In the genomic region with DNA sequence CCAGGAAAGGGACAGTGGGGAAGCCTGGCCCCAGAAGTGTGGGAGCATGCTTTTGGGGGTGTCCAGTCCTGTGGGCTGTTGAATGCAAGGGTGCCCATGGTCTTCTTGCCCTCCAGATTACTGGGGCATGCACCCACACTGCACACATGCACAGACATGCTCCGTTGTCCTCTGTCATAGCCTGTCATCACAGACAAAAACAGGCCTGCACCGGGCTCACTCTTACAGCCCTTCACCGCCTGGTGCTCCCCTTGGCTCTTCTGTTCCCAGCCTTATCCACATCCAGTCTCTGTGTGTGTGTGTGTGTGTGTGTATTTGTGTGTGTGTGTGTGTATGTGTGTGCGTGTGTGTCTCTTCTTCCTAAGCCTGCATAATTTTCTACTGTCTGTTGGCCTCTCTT, we compare ENCODE assay signal across 14 cellular contexts. TPM values are rescaled to one million over a fixed set of nuclear protein-coding genes. Genes with fewer than 3 reads are reported as not detected.
A peak's percentile ranks its signal among the peaks of the same experiment; 100 is the strongest.
DNase-seq lines count a peak whose midpoint lies in the region; ATAC-seq, FAIRE-seq and TF ChIP-seq lines count a peak whose summit lies in the region.
"Had no signal": no experiment of that assay in that cellular context is flagged by ENCODE, and none has a peak within 500 bp of the region (broad histone marks: within the 10 kb centered on the region; RNA-seq: fewer than 3 reads in every experiment).

No MANE protein-coding gene starts in this region.

- POLR2A ChIA-PET in MCF 10A (lab: Yijun Ruan, JAX) (no interaction called here), GM12878 (lab: Charles Lee) (interaction anchor here (1.0 to 2.8 kb wide), 5 partner anchors 23 to 78 kb away, joined by 3 to 18 read pairs (median 11); a partner anchor contains a TSS), HEK293T (lab: Yijun Ruan, JAX) (no interaction called here)

- DNase-seq in breast epithelium (ENCODE audit: low spot score in 2 of 2) (peak in 1 of 2 donors; percentile 14), MCF 10A (ENCODE audit: unreplicated experiment) (no peak), GM12878 (ENCODE audit: low read depth, low spot score) (no peak), HEK293T (ENCODE audit: extremely low spot score) (no peak)
- DNase-seq in stimulated activated naive CD8-positive, alpha-beta T cell treated with anti-CD3 and anti-CD28 coated beads, Interleukin-15, amount 100 ng/mL, for 72 hours, result no peak
- no peak for DNase-seq in NK-92 treated with Interleukin-12 subunit alpha and Interleukin-12 subunit beta, amount 100 ng/mL, for 24 hours (lab: John Stamatoyannopoulos, UW)
- DNase-seq: Calu3, head of caudate nucleus, NCI-H1092 had no signal

- H3K9ac ChIP-seq in GM12878 (ENCODE audit: control insufficient read depth, insufficient read depth, low read length), result peak overlapping the region; percentile 80

- H3K4me2 ChIP-seq in GM12878 (ENCODE audit: control insufficient read depth, insufficient read depth), result peak overlapping the region; percentile 83

- no peak for TF ChIP-seq CTCF in breast epithelium (IDR thresholded peaks at IDR 0.05)
- TF ChIP-seq CTCF in MCF 10A (IDR thresholded peaks at IDR 0.05; ENCODE audit: unreplicated experiment), result no peak
- TF ChIP-seq CTCF in GM12878 (IDR thresholded peaks at IDR 0.05 in 2 of 3, conservative IDR thresholded peaks at IDR 0.05 in 1 of 3; ENCODE audit: control insufficient read depth in 2 of 3, extremely low read depth in 1 of 3, insufficient read depth in 1 of 3, low read depth in 3 of 3, low read length in 3 of 3), result peak in 1 of 3 experiments; percentile 20; a peak in 1 of 6 replicates

- H3K9me3 ChIP-seq in breast epithelium, result no peaks in the 10 kb centered on the region
- H3K9me3 ChIP-seq in GM12878 (replicated peaks; ENCODE audit: control insufficient read depth, insufficient read depth, low read length), result no peaks in the 10 kb centered on the region
- H3K9me3 ChIP-seq: HAP-1 had no signal

- no peak for TF ChIP-seq EP300 in GM12878 (IDR thresholded peaks at IDR 0.05; ENCODE audit: borderline replicate concordance in 1 of 2, control insufficient read depth in 1 of 2, low read depth in 2 of 2, low read length in 2 of 2)

- SMC1A ChIA-PET in GM12878 (lab: Charles Lee; ENCODE audit: uncharacterized antibody, unreplicated experiment), result interaction anchor here (0.6 to 3.6 kb wide), 7 partner anchors 19 to 551 kb away, joined by 3 to 17 read pairs (median 5); a partner anchor contains a TSS

- RAD21 ChIA-PET in GM12878 (lab: Charles Lee; ENCODE audit: unreplicated experiment), result interaction anchor here (0.7 to 3.8 kb wide), 10 partner anchors 10 to 541 kb away, joined by 3 to 34 read pairs (median 8); a partner anchor contains a TSS

- peaks cover 3% of the 10 kb centered on the region for H3K36me3 Mint-ChIP-seq in MCF 10A (ENCODE audit: insufficient read depth, unreplicated experiment)

- no peaks in the 10 kb centered on the region for H3K4me1 Mint-ChIP-seq in MCF 10A (ENCODE audit: insufficient read depth, unreplicated experiment)
- H3K4me1 Mint-ChIP-seq in stimulated activated naive CD8-positive, alpha-beta T cell treated with anti-CD3 and anti-CD28 coated beads, Interleukin-15, amount 100 ng/mL, for 72 hours, result peaks cover 20% of the 10 kb centered on the region

- H3K9me3 Mint-ChIP-seq in MCF 10A (ENCODE audit: unreplicated experiment), result no peaks in the 10 kb centered on the region
- no peaks in the 10 kb centered on the region for H3K9me3 Mint-ChIP-seq in stimulated activated naive CD8-positive, alpha-beta T cell treated with anti-CD3 and anti-CD28 coated beads, Interleukin-15, amount 100 ng/mL, for 72 hours

- no peak overlapping the region for H3K27ac Mint-ChIP-seq in MCF 10A (ENCODE audit: low read depth, unreplicated experiment)
- H3K27ac Mint-ChIP-seq in stimulated activated naive CD8-positive, alpha-beta T cell treated with anti-CD3 and anti-CD28 coated beads, Interleukin-15, amount 100 ng/mL, for 72 hours, result no peak overlapping the region

- H3K27me3 ChIP-seq in breast epithelium (no peaks in the 10 kb centered on the region), GM12878 (replicated peaks in 1 of 2; ENCODE audit: control insufficient read depth in 2 of 2, insufficient read depth in 2 of 2, low read length in 1 of 2) (no peaks in the 10 kb centered on the region)

- H3K79me2 ChIP-seq in GM12878 (ENCODE audit: control insufficient read depth, insufficient read depth, low read length), result peaks cover 32% of the 10 kb centered on the region

- peak; percentile 31; the same call in 1 of the 2 replicates for TF ChIP-seq RAD21 in GM12878 (IDR thresholded peaks at IDR 0.05; ENCODE audit: insufficient read depth, low read depth, low read length)

- H3K27me3 Mint-ChIP-seq in MCF 10A (ENCODE audit: insufficient read depth, unreplicated experiment), result peaks cover 3% of the 10 kb centered on the region
- H3K27me3 Mint-ChIP-seq in stimulated activated naive CD8-positive, alpha-beta T cell treated with anti-CD3 and anti-CD28 coated beads, Interleukin-15, amount 100 ng/mL, for 72 hours, result peaks cover 56% of the 10 kb centered on the region

- peak; percentile 43 for ATAC-seq in HG02610 (IDR thresholded peaks at IDR 0.05; ENCODE audit: unreplicated experiment)
- peak; percentile 80 for ATAC-seq in GM12878
- peak; percentile 14 for ATAC-seq in stimulated activated naive CD8-positive, alpha-beta T cell treated with anti-CD3 and anti-CD28 coated beads, Interleukin-15, amount 100 ng/mL, for 72 hours
- no peak for ATAC-seq in GM19397 (IDR thresholded peaks at IDR 0.05; ENCODE audit: unreplicated experiment)

- BruUV-seq in MCF 10A (replicated peaks; lab: Mats Ljungman, UMichigan), result no TSS peak
- TSS peak; percentile 72 for BruUV-seq in GM12878 (replicated peaks; lab: Mats Ljungman, UMichigan)

- H3K4me3 ChIP-seq in breast epithelium (no peak overlapping the region), GM12878 (peak overlapping the region; percentile 62)
- H3K4me3 ChIP-seq: HAP-1, SK-N-MC had no signal

- WGBS in GM12878 (ENCODE audit: insufficient coverage, insufficient replicate concordance, low lambda C conversion rate, missing lambda C conversion rate), result 17% methylated on average over 3 of the region's 4 CpGs

- no peak for TF ChIP-seq POLR2A in breast epithelium (IDR thresholded peaks at IDR 0.05)
- no peak for TF ChIP-seq POLR2A in GM12878 (IDR thresholded peaks at IDR 0.05; ENCODE audit: low read depth, low read length)

- H3K27ac ChIP-seq in breast epithelium (peak overlapping the region; percentile 31 to 58), GM12878 (ENCODE audit: control insufficient read depth, insufficient read depth) (peak overlapping the region; percentile 90)
- H3K27ac ChIP-seq: SK-N-MC had no signal

- H3K36me3 ChIP-seq in breast epithelium (no peaks in the 10 kb centered on the region), GM12878 (ENCODE audit: control insufficient read depth in 2 of 2, insufficient read depth in 2 of 2, low read length in 1 of 2) (no peaks in the 10 kb centered on the region)
- H3K36me3 ChIP-seq: HAP-1 had no signal

- intact Hi-C loops in breast epithelium (cut with DNase I; ENCODE audit: low total_unique reads), result no loop called here
- intact Hi-C loops in MCF 10A (cut with micrococcal nuclease), result no loop called here
- intact Hi-C loops in GM12878 (cut with micrococcal nuclease; ENCODE audit: unreplicated experiment), result no loop called here

- no peaks in the 10 kb centered on the region for H4K20me1 ChIP-seq in GM12878 (ENCODE audit: control insufficient read depth, insufficient read depth)

- H3K4me3 Mint-ChIP-seq in MCF 10A (ENCODE audit: unreplicated experiment), result no peak overlapping the region
- no peak overlapping the region for H3K4me3 Mint-ChIP-seq in stimulated activated naive CD8-positive, alpha-beta T cell treated with anti-CD3 and anti-CD28 coated beads, Interleukin-15, amount 100 ng/mL, for 72 hours

- peaks cover 0 to 8% of the 10 kb centered on the region in 2 donors for H3K4me1 ChIP-seq in breast epithelium
- H3K4me1 ChIP-seq in GM12878 (ENCODE audit: control insufficient read depth, insufficient read depth, low read length), result peaks cover 21% of the 10 kb centered on the region
- H3K4me1 ChIP-seq: HAP-1 had no signal

- in situ Hi-C loops in GM12878 (cut with MboI), result no loop called here

- peak overlapping the region; percentile 46; the same call in 1 of the 2 replicates for H2AFZ ChIP-seq in GM12878 (ENCODE audit: control insufficient read depth, low read depth, low read length)

- CTCF ChIA-PET in MCF 10A (lab: Yijun Ruan, JAX) (interaction anchor here (0.8 kb wide), 1 partner anchor 358 kb away, joined by 9 read pairs; no protein-coding TSS in a partner anchor), GM12878 (lab: Yijun Ruan, JAX) (interaction anchor here (0.6 to 6.4 kb wide), 10 partner anchors 7 to 932 kb away, joined by 3 to 58 read pairs (median 5); a partner anchor contains a TSS), HEK293T (lab: Yijun Ruan, JAX) (no interaction called here)

- peak; percentile 71 for FAIRE-seq in GM12878 (lab: Jason Lieb, UNC)
- FAIRE-seq: keratinocyte had no signal

TF ChIP-seq in GM12878, 131 proteins besides CTCF, POLR2A, EP300 and RAD21 (continues in another document):
- TF ChIP-seq BACH1 (IDR thresholded peaks at IDR 0.05; ENCODE audit: borderline replicate concordance) (peak; percentile 62; the same call in 1 of the 2 replicates), SMARCA5 (IDR thresholded peaks at IDR 0.05) (0 out of 2 replicates have a peak, but pooled peaks have one; percentile 9)

TF ChIP-seq in HEK293T, 16 proteins besides CTCF, POLR2A, EP300 and RAD21 (continues in another document):
- TF ChIP-seq CTBP1 (IDR thresholded peaks at IDR 0.05; ENCODE audit: borderline replicate concordance), result no peak
- no peak for TF ChIP-seq HDGF (IDR thresholded peaks at IDR 0.05; ENCODE audit: borderline replicate concordance)
- no peak for TF ChIP-seq NFRKB (IDR thresholded peaks at IDR 0.05)
- no peak for TF ChIP-seq L3MBTL2 (conservative IDR thresholded peaks at IDR 0.05)

RNA-seq across cellular contexts. Expression of a gene that starts 23.3 kb away (rescaled TPM):
- total RNA-seq in breast epithelium (1 to 10 TPM; 2.6 to 6.6 (median 4.5) TPM), MCF 10A (2022) (59.2 and 78.6 TPM in 2 replicates), GM12878 (2014; rRNA removed) (2.3 and 2.4 TPM in 2 replicates), GM12878 (2014; rRNA removed; fragmentation: Illumina TruSeq; extraction: Trizol) (1.4 and 2.4 TPM in 2 replicates), GM12878 (2021) (7.5 and 8.7 TPM in 2 replicates)
- total RNA-seq in GM12878 (2013; cell fraction: nucleolus; rRNA removed), result 28.9 and 37.4 TPM in 2 replicates
- 6.9 TPM for polyA plus RNA-seq in GM12878 (2011; ENCODE audit: low read depth)
- polyA plus RNA-seq in GM12878 (2011; rRNA removed) (3.8 and 9.2 TPM in 2 replicates), GM12878 (2014; fragmentation: Illumina TruSeq; extraction: Trizol) (2.3 and 4.5 TPM in 2 replicates), GM12878 (2014; fragmentation: Nextera tagmentation; extraction: Ambion mirVana) (1 to 10 TPM; 1.4 to 1.5 TPM), GM12878 (2014; rRNA removed) (2.9 and 4.1 TPM in 2 replicates), GM12878 (2016; fragmentation: Nextera tagmentation; extraction: Ambion mirVana) (1 to 10 TPM in 1 of 2 experiments, under 1 TPM in 1; 0.97 to 1.4 TPM)
- 10.4 and 13.9 TPM in 2 replicates for polyA plus RNA-seq in GM12878 (2011; cell fraction: cytosol; rRNA removed)
- polyA plus RNA-seq in GM12878 (2011; cell fraction: nucleus; rRNA removed), result 13.1 and 14.9 TPM in 2 replicates
- 16.1 and 16.9 TPM in 2 replicates for polyA plus RNA-seq in GM12878 (2012)
- polyA minus RNA-seq in GM12878 (2011; rRNA and poly(A)+ RNA removed), result 15.3 and 21.6 TPM in 2 replicates
- 12.3 and 12.7 TPM in 2 replicates for polyA minus RNA-seq in GM12878 (2011; cell fraction: cytosol; rRNA and poly(A)+ RNA removed)
- polyA minus RNA-seq in GM12878 (2011; cell fraction: nucleus; rRNA and poly(A)+ RNA removed), result 11.2 and 13.6 TPM in 2 replicates
